In the genomic region with DNA sequence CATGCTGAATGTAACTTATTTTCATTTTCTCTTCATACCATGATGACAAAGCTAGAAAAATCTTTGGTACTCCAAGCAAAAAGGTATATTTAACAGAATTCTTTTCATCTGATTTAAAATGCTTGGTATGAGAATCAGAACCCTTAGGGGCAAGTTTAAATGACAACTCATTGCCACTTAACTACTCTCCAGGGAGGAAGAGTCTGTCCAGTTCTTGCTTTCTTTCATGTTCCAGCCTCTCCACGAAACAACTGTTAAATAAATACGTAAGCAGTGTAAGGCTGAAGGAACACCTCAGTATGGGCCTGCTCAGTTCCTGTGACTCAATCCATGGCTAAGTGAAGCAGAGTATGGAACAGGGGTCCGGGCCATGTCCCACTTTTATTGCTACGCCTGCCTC, we compare ENCODE assay signal across 28 cellular contexts. TPM values are rescaled to one million over a fixed set of nuclear protein-coding genes. Genes with fewer than 3 reads are reported as not detected.
"Had no signal": no experiment of that assay in that cellular context is flagged by ENCODE, and none has a peak within 500 bp of the region (broad histone marks: within the 10 kb centered on the region; RNA-seq: fewer than 3 reads in every experiment).

No MANE protein-coding gene starts in this region.

- H3K4me1 ChIP-seq: esophagus squamous epithelium, left ventricle myocardium inferior, lower lobe of right lung, transverse colon had no signal

- ATAC-seq: left cardiac atrium; lower lobe of right lung; natural killer cell; sciatic nerve; stimulated activated naive B cell treated with anti-CD40 and anti-IgM and Interleukin-4, amounts not matched to agents 10 μg/mL and 1 μg/mL and 100 μg/mL, for 72 hours; stimulated activated naive CD8-positive, alpha-beta T cell treated with anti-CD3 and anti-CD28 coated beads, Interleukin-15, amount 100 ng/mL, for 72 hours had no signal

- H3K27me3 ChIP-seq: esophagus squamous epithelium, hepatocyte, transverse colon had no signal

- DNase-seq: dermis blood vessel endothelial cell; esophagus squamous epithelium; foreskin melanocyte; head of caudate nucleus; kidney; left cardiac atrium; left ventricle myocardium inferior; lower lobe of right lung; natural killer cell; posterior cingulate gyrus; stimulated activated CD4-positive, alpha-beta T cell treated with anti-CD3 and anti-CD28 coated beads, Interleukin-2, amount 100 ng/mL, for 24 hours; stimulated activated CD4-positive, alpha-beta T cell treated with anti-CD3 and anti-CD28 coated beads, Interleukin-4, amount 100 ng/mL, for 4 hours; stimulated activated naive B cell treated with anti-CD40 and anti-IgM and Interleukin-4, amounts not matched to agents 10 μg/mL and 1 μg/mL and 100 μg/mL, for 72 hours; stimulated activated naive CD8-positive, alpha-beta T cell treated with anti-CD3 and anti-CD28 coated beads, Interleukin-15, amount 100 ng/mL, for 72 hours; transverse colon had no signal

- H3K27ac ChIP-seq: esophagus squamous epithelium, hepatocyte, left ventricle myocardium inferior, lower lobe of right lung, skin epidermis, thoracic aorta, transverse colon had no signal

RNA-seq across cellular contexts. Expression of gene LCE2A, which starts 1.6 kb away (rescaled TPM):
- total RNA-seq: dermis blood vessel endothelial cell, epithelial cell of proximal tubule, esophagus squamous epithelium, hepatocyte, kidney, left cardiac atrium, left ventricle myocardium inferior, lower lobe of right lung, mesothelial cell of epicardium, mucosa of gallbladder, myocyte, natural killer cell, neural crest cell, osteocyte, pulmonary artery endothelial cell, sciatic nerve, subcutaneous adipose tissue, thoracic aorta, transverse colon, urinary bladder had no signal
- polyA plus RNA-seq: hepatocyte, urinary bladder had no signal

RNA-seq across cellular contexts. Expression of gene LCE4A, which starts 8.2 kb away (rescaled TPM):
- total RNA-seq: dermis blood vessel endothelial cell, epithelial cell of proximal tubule, esophagus squamous epithelium, hepatocyte, kidney, left cardiac atrium, left ventricle myocardium inferior, lower lobe of right lung, mesothelial cell of epicardium, mucosa of gallbladder, myocyte, natural killer cell, neural crest cell, osteocyte, pulmonary artery endothelial cell, sciatic nerve, subcutaneous adipose tissue, thoracic aorta, transverse colon, urinary bladder had no signal
- polyA plus RNA-seq: hepatocyte, urinary bladder had no signal

RNA-seq across cellular contexts. Expression of gene LCE2B, which starts 13.8 kb away (rescaled TPM):
- total RNA-seq: dermis blood vessel endothelial cell, epithelial cell of proximal tubule, esophagus squamous epithelium, hepatocyte, kidney, left cardiac atrium, left ventricle myocardium inferior, lower lobe of right lung, mesothelial cell of epicardium, mucosa of gallbladder, myocyte, natural killer cell, neural crest cell, osteocyte, pulmonary artery endothelial cell, sciatic nerve, subcutaneous adipose tissue, transverse colon, urinary bladder had no signal
- polyA plus RNA-seq: hepatocyte, urinary bladder had no signal

RNA-seq across cellular contexts. Expression of gene LCE2C, which starts 24.7 kb away (rescaled TPM):
- total RNA-seq: dermis blood vessel endothelial cell, epithelial cell of proximal tubule, esophagus squamous epithelium, hepatocyte, kidney, left cardiac atrium, left ventricle myocardium inferior, lower lobe of right lung, mesothelial cell of epicardium, mucosa of gallbladder, myocyte, natural killer cell, neural crest cell, osteocyte, pulmonary artery endothelial cell, sciatic nerve, subcutaneous adipose tissue, transverse colon, urinary bladder had no signal
- polyA plus RNA-seq: hepatocyte, urinary bladder had no signal

RNA-seq across cellular contexts. Expression of gene LCE2D, which starts 36.6 kb away (rescaled TPM):
- total RNA-seq: dermis blood vessel endothelial cell, epithelial cell of proximal tubule, esophagus squamous epithelium, hepatocyte, kidney, left cardiac atrium, left ventricle myocardium inferior, lower lobe of right lung, mesothelial cell of epicardium, mucosa of gallbladder, myocyte, natural killer cell, neural crest cell, osteocyte, pulmonary artery endothelial cell, sciatic nerve, subcutaneous adipose tissue, thoracic aorta, transverse colon, urinary bladder had no signal
- polyA plus RNA-seq: hepatocyte, urinary bladder had no signal
